ENCODE assay signal across 1 cellular context in the genomic region with DNA sequence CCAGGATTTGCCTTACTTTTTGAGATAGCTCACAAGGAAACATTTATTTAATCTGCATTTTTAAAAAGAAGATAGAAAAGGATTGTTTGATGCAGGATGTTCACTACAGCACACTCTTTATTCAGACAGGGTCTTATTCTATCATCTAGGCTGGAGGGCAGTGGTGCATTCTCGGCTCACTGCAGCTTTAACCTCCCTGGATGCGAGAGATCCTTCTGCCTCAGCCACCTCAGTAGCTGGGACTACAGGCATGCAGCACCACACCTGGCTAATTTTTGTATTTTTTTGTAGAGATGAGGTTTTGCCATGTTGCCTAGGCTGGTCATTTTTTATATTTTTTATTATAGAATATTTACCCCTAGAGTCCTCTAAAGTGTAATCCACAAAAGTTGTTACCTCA.
TF ChIP-seq lines count a peak whose summit lies in the region.

No MANE protein-coding gene starts in this region.

TF ChIP-seq in GM23338, 12 proteins besides CTCF, POLR2A, EP300 and RAD21 (continued from another document):
- TF ChIP-seq, protein P1, sequence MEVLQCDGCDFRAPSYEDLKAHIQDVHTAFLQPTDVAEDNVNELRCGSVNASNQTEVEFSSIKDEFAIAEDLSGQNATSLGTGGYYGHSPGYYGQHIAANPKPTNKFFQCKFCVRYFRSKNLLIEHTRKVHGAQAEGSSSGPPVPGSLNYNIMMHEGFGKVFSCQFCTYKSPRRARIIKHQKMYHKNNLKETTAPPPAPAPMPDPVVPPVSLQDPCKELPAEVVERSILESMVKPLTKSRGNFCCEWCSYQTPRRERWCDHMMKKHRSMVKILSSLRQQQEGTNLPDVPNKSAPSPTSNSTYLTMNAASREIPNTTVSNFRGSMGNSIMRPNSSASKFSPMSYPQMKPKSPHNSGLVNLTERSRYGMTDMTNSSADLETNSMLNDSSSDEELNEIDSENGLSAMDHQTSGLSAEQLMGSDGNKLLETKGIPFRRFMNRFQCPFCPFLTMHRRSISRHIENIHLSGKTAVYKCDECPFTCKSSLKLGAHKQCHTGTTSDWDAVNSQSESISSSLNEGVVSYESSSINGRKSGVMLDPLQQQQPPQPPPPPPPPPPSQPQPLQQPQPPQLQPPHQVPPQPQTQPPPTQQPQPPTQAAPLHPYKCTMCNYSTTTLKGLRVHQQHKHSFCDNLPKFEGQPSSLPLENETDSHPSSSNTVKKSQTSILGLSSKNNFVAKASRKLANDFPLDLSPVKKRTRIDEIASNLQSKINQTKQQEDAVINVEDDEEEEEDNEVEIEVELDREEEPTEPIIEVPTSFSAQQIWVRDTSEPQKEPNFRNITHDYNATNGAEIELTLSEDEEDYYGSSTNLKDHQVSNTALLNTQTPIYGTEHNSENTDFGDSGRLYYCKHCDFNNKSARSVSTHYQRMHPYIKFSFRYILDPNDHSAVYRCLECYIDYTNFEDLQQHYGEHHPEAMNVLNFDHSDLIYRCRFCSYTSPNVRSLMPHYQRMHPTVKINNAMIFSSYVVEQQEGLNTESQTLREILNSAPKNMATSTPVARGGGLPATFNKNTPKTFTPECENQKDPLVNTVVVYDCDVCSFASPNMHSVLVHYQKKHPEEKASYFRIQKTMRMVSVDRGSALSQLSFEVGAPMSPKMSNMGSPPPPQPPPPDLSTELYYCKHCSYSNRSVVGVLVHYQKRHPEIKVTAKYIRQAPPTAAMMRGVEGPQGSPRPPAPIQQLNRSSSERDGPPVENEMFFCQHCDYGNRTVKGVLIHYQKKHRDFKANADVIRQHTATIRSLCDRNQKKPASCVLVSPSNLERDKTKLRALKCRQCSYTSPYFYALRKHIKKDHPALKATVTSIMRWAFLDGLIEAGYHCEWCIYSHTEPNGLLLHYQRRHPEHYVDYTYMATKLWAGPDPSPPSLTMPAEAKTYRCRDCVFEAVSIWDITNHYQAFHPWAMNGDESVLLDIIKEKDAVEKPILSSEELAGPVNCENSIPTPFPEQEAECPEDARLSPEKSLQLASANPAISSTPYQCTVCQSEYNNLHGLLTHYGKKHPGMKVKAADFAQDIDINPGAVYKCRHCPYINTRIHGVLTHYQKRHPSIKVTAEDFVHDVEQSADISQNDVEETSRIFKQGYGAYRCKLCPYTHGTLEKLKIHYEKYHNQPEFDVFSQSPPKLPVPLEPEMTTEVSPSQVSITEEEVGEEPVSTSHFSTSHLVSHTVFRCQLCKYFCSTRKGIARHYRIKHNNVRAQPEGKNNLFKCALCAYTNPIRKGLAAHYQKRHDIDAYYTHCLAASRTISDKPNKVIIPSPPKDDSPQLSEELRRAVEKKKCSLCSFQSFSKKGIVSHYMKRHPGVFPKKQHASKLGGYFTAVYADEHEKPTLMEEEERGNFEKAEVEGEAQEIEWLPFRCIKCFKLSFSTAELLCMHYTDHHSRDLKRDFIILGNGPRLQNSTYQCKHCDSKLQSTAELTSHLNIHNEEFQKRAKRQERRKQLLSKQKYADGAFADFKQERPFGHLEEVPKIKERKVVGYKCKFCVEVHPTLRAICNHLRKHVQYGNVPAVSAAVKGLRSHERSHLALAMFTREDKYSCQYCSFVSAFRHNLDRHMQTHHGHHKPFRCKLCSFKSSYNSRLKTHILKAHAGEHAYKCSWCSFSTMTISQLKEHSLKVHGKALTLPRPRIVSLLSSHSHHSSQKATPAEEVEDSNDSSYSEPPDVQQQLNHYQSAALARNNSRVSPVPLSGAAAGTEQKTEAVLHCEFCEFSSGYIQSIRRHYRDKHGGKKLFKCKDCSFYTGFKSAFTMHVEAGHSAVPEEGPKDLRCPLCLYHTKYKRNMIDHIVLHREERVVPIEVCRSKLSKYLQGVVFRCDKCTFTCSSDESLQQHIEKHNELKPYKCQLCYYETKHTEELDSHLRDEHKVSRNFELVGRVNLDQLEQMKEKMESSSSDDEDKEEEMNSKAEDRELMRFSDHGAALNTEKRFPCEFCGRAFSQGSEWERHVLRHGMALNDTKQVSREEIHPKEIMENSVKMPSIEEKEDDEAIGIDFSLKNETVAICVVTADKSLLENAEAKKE (CRISPR knock-in tag; IDR thresholded peaks at IDR 0.05): no peak
- TF ChIP-seq, protein P2, sequence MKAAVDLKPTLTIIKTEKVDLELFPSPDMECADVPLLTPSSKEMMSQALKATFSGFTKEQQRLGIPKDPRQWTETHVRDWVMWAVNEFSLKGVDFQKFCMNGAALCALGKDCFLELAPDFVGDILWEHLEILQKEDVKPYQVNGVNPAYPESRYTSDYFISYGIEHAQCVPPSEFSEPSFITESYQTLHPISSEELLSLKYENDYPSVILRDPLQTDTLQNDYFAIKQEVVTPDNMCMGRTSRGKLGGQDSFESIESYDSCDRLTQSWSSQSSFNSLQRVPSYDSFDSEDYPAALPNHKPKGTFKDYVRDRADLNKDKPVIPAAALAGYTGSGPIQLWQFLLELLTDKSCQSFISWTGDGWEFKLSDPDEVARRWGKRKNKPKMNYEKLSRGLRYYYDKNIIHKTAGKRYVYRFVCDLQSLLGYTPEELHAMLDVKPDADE (IDR thresholded peaks at IDR 0.05): no peak
- TF ChIP-seq POLR2AphosphoS5 (IDR thresholded peaks at IDR 0.05; ENCODE audit: low read depth) (no peak), JUNB (IDR thresholded peaks at IDR 0.05; ENCODE audit: unreplicated experiment) (no peak), ZNF331 (CRISPR knock-in tag; IDR thresholded peaks at IDR 0.05; ENCODE audit: low read depth) (no peak), EZH2 (IDR thresholded peaks at IDR 0.05; ENCODE audit: low read depth, unreplicated experiment) (no peak), ZNF114 (CRISPR knock-in tag; IDR thresholded peaks at IDR 0.05) (no peak), NANOG (IDR thresholded peaks at IDR 0.05; ENCODE audit: borderline replicate concordance) (no peak), EZH2phosphoT487 (IDR thresholded peaks at IDR 0.05; ENCODE audit: unreplicated experiment) (no peak)
